In the genomic region with DNA sequence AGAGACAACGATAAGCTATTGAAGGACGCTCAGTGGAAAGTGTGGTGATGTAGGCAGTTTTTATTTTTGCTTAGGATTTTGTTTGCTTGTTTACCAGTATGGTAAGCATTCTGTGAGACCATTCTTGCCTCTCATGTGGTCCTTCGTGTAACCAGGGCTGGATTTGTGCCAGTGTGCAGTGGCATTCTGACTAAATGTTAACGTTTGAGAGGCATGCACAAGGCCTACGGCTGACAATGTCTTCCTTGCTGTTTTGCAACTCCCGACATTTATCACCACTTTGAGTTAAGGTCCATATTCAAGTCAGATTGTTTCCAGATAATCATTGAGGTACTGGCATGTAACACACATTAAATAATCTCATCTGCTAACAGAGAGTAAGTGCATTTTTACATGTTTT, we compare ENCODE assay signal across 10 cellular contexts.
DNase-seq lines count a peak whose midpoint lies in the region; ATAC-seq, FAIRE-seq and TF ChIP-seq lines count a peak whose summit lies in the region.
"Had no signal": no experiment of that assay in that cellular context is flagged by ENCODE, and none has a peak within 500 bp of the region (broad histone marks: within the 10 kb centered on the region; RNA-seq: fewer than 3 reads in every experiment).

No MANE protein-coding gene starts in this region.

- H3K36me3 Mint-ChIP-seq in activated CD4-positive, alpha-beta T cell treated with anti-CD3 and anti-CD28 coated beads, Interleukin-2, amount 10 ng/mL, durations not matched to agents 24 days and 14 days (ENCODE audit: low read depth) = peaks cover 3% of the 10 kb centered on the region

- H3K4me3 ChIP-seq in Loucy (ENCODE audit: low read length, poor library complexity, severe bottlenecking) = peak overlapping the region; percentile 76
- no peak overlapping the region for H3K4me3 ChIP-seq in K562
- H3K4me3 ChIP-seq in osteoblast (ENCODE audit: insufficient read depth, low read length) = no peak overlapping the region
- H3K4me3 ChIP-seq in HAP-1 = no peak overlapping the region

- H3K9me3 Mint-ChIP-seq in activated CD4-positive, alpha-beta T cell treated with anti-CD3 and anti-CD28 coated beads, Interleukin-2, amount 10 ng/mL, durations not matched to agents 24 days and 14 days = peaks cover 6% of the 10 kb centered on the region

- no TSS peak for BruUV-seq in K562 (replicated peaks; lab: Mats Ljungman, UMichigan)

- H3K4me1 Mint-ChIP-seq in activated CD4-positive, alpha-beta T cell treated with anti-CD3 and anti-CD28 coated beads, Interleukin-2, amount 10 ng/mL, durations not matched to agents 24 days and 14 days = peaks cover 36% of the 10 kb centered on the region

- peak overlapping the region; percentile 93 for H3K4me3 Mint-ChIP-seq in activated CD4-positive, alpha-beta T cell treated with anti-CD3 and anti-CD28 coated beads, Interleukin-2, amount 10 ng/mL, durations not matched to agents 24 days and 14 days

- TF ChIP-seq POLR2A in K562 (conservative IDR thresholded peaks at IDR 0.05) = no peak

- 12% methylated on average over 6 of the region's 6 CpGs for WGBS in K562 (ENCODE audit: insufficient coverage, low coverage, missing lambda C conversion rate)

- H3K4me1 ChIP-seq in Loucy (ENCODE audit: insufficient read depth, low read length, poor library complexity, severe bottlenecking) = peaks cover 27% of the 10 kb centered on the region
- no peaks in the 10 kb centered on the region; a peak in 2 of 5 replicates for H3K4me1 ChIP-seq in K562 (replicated peaks in 1 of 2; ENCODE audit: control insufficient read depth in 2 of 2, insufficient read depth in 2 of 2, low read length in 2 of 2)
- H3K4me1 ChIP-seq in osteoblast (ENCODE audit: insufficient read depth, low read length) = no peaks in the 10 kb centered on the region
- H3K4me1 ChIP-seq in HAP-1 = no peaks in the 10 kb centered on the region

- intact Hi-C loops in activated CD4-positive, alpha-beta T cell treated with anti-CD3 and anti-CD28 coated beads, Interleukin-2, amount 10 ng/mL, durations not matched to agents 24 days and 14 days (cut with micrococcal nuclease) = loop anchor here (5.0 to 10.0 kb wide), 6 partner anchors 59 to 336 kb away; partner anchors contain the start of gene KRAS
- intact Hi-C loops in K562 (cut with micrococcal nuclease) = loop anchor here (10.0 kb wide), 1 partner anchor 64 kb away; no protein-coding TSS in a partner anchor
- intact Hi-C loops in Right ventricle myocardium inferior (cut with DNase I) = no loop called here

- H3F3A ChIP-seq in Loucy (ENCODE audit: low read depth) = peaks cover 6% of the 10 kb centered on the region; the same call in 1 of the 2 replicates

- H3K79me2 ChIP-seq in Loucy (ENCODE audit: insufficient read depth, low read length) = peaks cover 36% of the 10 kb centered on the region
- H3K79me2 ChIP-seq in K562 (ENCODE audit: control insufficient read depth, insufficient read depth, low read length) = no peaks in the 10 kb centered on the region
- no peaks in the 10 kb centered on the region for H3K79me2 ChIP-seq in osteoblast (ENCODE audit: insufficient read depth, low read length)

- H3K9me3 ChIP-seq in Loucy (ENCODE audit: insufficient read depth, low read depth, low read length) (peaks cover 11% of the 10 kb centered on the region), K562 (replicated peaks; ENCODE audit: control insufficient read depth, insufficient read depth, low read depth, low read length) (no peaks in the 10 kb centered on the region), osteoblast (ENCODE audit: low read depth, low read length) (no peaks in the 10 kb centered on the region), HAP-1 (peaks cover 4% of the 10 kb centered on the region; the same call in 1 of the 2 replicates)

- H3K27me3 ChIP-seq in Loucy (ENCODE audit: insufficient read depth, low read length, poor library complexity, severe bottlenecking) = no peaks in the 10 kb centered on the region
- peaks cover 3 to 4% of the 10 kb centered on the region in 2 experiments; a peak in 2 of 5 replicates for H3K27me3 ChIP-seq in K562 (ENCODE audit: control insufficient read depth in 2 of 2, insufficient read depth in 2 of 2, low read length in 2 of 2)
- H3K27me3 ChIP-seq in osteoblast (ENCODE audit: insufficient read depth, low read length) = no peaks in the 10 kb centered on the region
- H3K27me3 ChIP-seq in HAP-1 (ENCODE audit: low read depth) = no peaks in the 10 kb centered on the region

- H3K9me1 ChIP-seq in K562 (ENCODE audit: control insufficient read depth, insufficient read depth, low read length) = no peaks in the 10 kb centered on the region

- no peak for TF ChIP-seq EP300 in K562 (IDR thresholded peaks at IDR 0.05; ENCODE audit: low read length)

- no peak overlapping the region for H3K27ac ChIP-seq in K562 (ENCODE audit: extremely low read depth, low read depth, low read length)
- no peak overlapping the region for H3K27ac ChIP-seq in osteoblast (ENCODE audit: low read depth, low read length)

- POLR2A ChIA-PET in K562 (lab: Yijun Ruan, JAX) = interaction anchor here (0.6 to 1.4 kb wide), 3 partner anchors 16 to 140 kb away, joined by 3 read pairs; no protein-coding TSS in a partner anchor

- peak overlapping the region; percentile 75 for H2AFZ ChIP-seq in Loucy (ENCODE audit: low read length)
- peak overlapping the region; percentile 74 for H2AFZ ChIP-seq in K562 (ENCODE audit: low read depth, low read length)
- H2AFZ ChIP-seq in osteoblast (ENCODE audit: low read length) = peak overlapping the region; percentile 64

- H3K9ac ChIP-seq in Loucy (ENCODE audit: low read depth, low read length, poor library complexity, severe bottlenecking) (peak overlapping the region; percentile 78), K562 (ENCODE audit: insufficient read depth in 1 of 2, low read depth in 2 of 2, low read length in 2 of 2) (no peak overlapping the region)

- TF ChIP-seq RAD21 in K562 (CRISPR knock-in tag; conservative IDR thresholded peaks at IDR 0.05 in 1 of 2, IDR thresholded peaks at IDR 0.05 in 1 of 2) = no peak

- no peak for ATAC-seq in K562
- ATAC-seq in Right ventricle myocardium inferior = no peak

- peaks cover 8% of the 10 kb centered on the region for H3K27me3 Mint-ChIP-seq in activated CD4-positive, alpha-beta T cell treated with anti-CD3 and anti-CD28 coated beads, Interleukin-2, amount 10 ng/mL, durations not matched to agents 24 days and 14 days

- H3K27ac Mint-ChIP-seq in activated CD4-positive, alpha-beta T cell treated with anti-CD3 and anti-CD28 coated beads, Interleukin-2, amount 10 ng/mL, durations not matched to agents 24 days and 14 days = peak overlapping the region; percentile 99

- CTCF ChIA-PET in K562 (lab: Yijun Ruan, JAX; ENCODE audit: low intra/inter-chr PET ratio) = no interaction called here

- in situ Hi-C loops in K562 (cut with MboI) = no loop called here
- in situ Hi-C loops in HAP-1 (cut with MboI; ENCODE audit: low sequenced_read_pairs) = no loop called here

- H4K20me1 ChIP-seq in Loucy (ENCODE audit: insufficient read depth, low read length, poor library complexity, severe bottlenecking) = peaks cover 4% of the 10 kb centered on the region
- H4K20me1 ChIP-seq in K562 (replicated peaks; ENCODE audit: control insufficient read depth, insufficient read depth, low read length) = no peaks in the 10 kb centered on the region
- H4K20me1 ChIP-seq in osteoblast (ENCODE audit: insufficient read depth, low read length) = no peaks in the 10 kb centered on the region

- no peak for TF ChIP-seq CTCF in Loucy (conservative IDR thresholded peaks at IDR 0.05; ENCODE audit: low read length)
- TF ChIP-seq CTCF in K562 (IDR thresholded peaks at IDR 0.05 in 2 of 3, conservative IDR thresholded peaks at IDR 0.05 in 1 of 3; ENCODE audit: insufficient read depth in 2 of 3, low read depth in 1 of 3, low read length in 3 of 3) = no peak
- TF ChIP-seq CTCF in osteoblast (IDR thresholded peaks at IDR 0.05; ENCODE audit: extremely low read depth, low read depth, low read length) = no peak

- no peaks in the 10 kb centered on the region for H3K9me2 ChIP-seq in Loucy (replicated peaks; ENCODE audit: low read depth, low read length)

- DNase-seq in activated CD4-positive, alpha-beta T cell treated with anti-CD3 and anti-CD28 coated beads, Interleukin-2, amount 10 ng/mL, durations not matched to agents 24 days and 14 days = peak; percentile 67
- DNase-seq in activated CD4-positive, alpha-beta T cell treated with anti-CD3 and anti-CD28 coated beads, Interleukin-2, amount 50 U/mL, for 4 hours = no peak
- DNase-seq in K562 (ENCODE audit: extremely low read depth in 1 of 4, low spot score in 3 of 4) (no peak), osteoblast (ENCODE audit: insufficient read length, low spot score, missing footprints) (no peak), Right ventricle myocardium inferior (ENCODE audit: missing footprints) (no peak), mucosa of gallbladder (ENCODE audit: low spot score) (no peak), HAP-1 (ENCODE audit: low spot score in 2 of 2) (no peak)
- DNase-seq: NCI-H1930, occipital lobe had no signal

- no peak for FAIRE-seq in K562 (lab: Jason Lieb, UNC)

- H3K36me3 ChIP-seq in Loucy (ENCODE audit: insufficient read depth, low read length) (no peaks in the 10 kb centered on the region), K562 (ENCODE audit: control insufficient read depth, insufficient read depth, low read length) (no peaks in the 10 kb centered on the region), osteoblast (ENCODE audit: insufficient read depth, low read length) (no peaks in the 10 kb centered on the region), HAP-1 (replicated peaks) (no peaks in the 10 kb centered on the region)

- peak overlapping the region; percentile 83 for H3K4me2 ChIP-seq in Loucy (ENCODE audit: low read depth, low read length, poor library complexity, severe bottlenecking)
- peak overlapping the region; percentile 19; the same call in 1 of the 2 replicates for H3K4me2 ChIP-seq in K562 (ENCODE audit: insufficient read depth, low read length)
- H3K4me2 ChIP-seq in osteoblast (ENCODE audit: insufficient read depth, low read length) = no peak overlapping the region

TF ChIP-seq in K562, 482 proteins besides CTCF, POLR2A, EP300 and RAD21 (continues in another document):
- no peak for TF ChIP-seq RBM15 (IDR thresholded peaks at IDR 0.05; ENCODE audit: insufficient read depth, low read length)
- no peak for TF ChIP-seq ETV5 (CRISPR knock-in tag; IDR thresholded peaks at IDR 0.05; ENCODE audit: low read depth)
- TF ChIP-seq ZNF24 (IDR thresholded peaks at IDR 0.05) = no peak
- TF ChIP-seq SMARCB1 (IDR thresholded peaks at IDR 0.05; ENCODE audit: insufficient read length, low read depth) = no peak
- TF ChIP-seq SAFB (IDR thresholded peaks at IDR 0.05; ENCODE audit: borderline replicate concordance, low read depth, low read length) = no peak
